ENCODE assay signal across 2 cellular contexts in genomic region chr2:240994161-240994896, GRCh38.
TF ChIP-seq lines count a peak whose summit lies in the region.

No MANE protein-coding gene starts in this region.

TF ChIP-seq in IMR-90, 13 proteins besides CTCF, POLR2A, EP300 and RAD21:
- no peak for TF ChIP-seq SMC3 (IDR thresholded peaks at IDR 0.05; ENCODE audit: low read depth, low read length)
TF ChIP-seq in IMR-90: peak in this region for 0.

TF ChIP-seq in GM23338, 12 proteins besides CTCF, POLR2A, EP300 and RAD21:
- TF ChIP-seq ZNF331 (CRISPR knock-in tag; IDR thresholded peaks at IDR 0.05; ENCODE audit: low read depth) (no peak), STAT1 (IDR thresholded peaks at IDR 0.05; ENCODE audit: unreplicated experiment) (no peak), EZH2 (IDR thresholded peaks at IDR 0.05; ENCODE audit: low read depth, unreplicated experiment) (no peak), ETS1 (IDR thresholded peaks at IDR 0.05) (no peak), EZH2phosphoT487 (IDR thresholded peaks at IDR 0.05; ENCODE audit: unreplicated experiment) (no peak), REST (IDR thresholded peaks at IDR 0.05; ENCODE audit: unreplicated experiment) (no peak), NANOG (IDR thresholded peaks at IDR 0.05; ENCODE audit: borderline replicate concordance) (no peak), POLR2AphosphoS5 (IDR thresholded peaks at IDR 0.05; ENCODE audit: low read depth) (no peak), CREB1 (CRISPR knock-in tag; IDR thresholded peaks at IDR 0.05; ENCODE audit: low read depth) (no peak), JUNB (IDR thresholded peaks at IDR 0.05; ENCODE audit: unreplicated experiment) (no peak)
- TF ChIP-seq, protein P1, sequence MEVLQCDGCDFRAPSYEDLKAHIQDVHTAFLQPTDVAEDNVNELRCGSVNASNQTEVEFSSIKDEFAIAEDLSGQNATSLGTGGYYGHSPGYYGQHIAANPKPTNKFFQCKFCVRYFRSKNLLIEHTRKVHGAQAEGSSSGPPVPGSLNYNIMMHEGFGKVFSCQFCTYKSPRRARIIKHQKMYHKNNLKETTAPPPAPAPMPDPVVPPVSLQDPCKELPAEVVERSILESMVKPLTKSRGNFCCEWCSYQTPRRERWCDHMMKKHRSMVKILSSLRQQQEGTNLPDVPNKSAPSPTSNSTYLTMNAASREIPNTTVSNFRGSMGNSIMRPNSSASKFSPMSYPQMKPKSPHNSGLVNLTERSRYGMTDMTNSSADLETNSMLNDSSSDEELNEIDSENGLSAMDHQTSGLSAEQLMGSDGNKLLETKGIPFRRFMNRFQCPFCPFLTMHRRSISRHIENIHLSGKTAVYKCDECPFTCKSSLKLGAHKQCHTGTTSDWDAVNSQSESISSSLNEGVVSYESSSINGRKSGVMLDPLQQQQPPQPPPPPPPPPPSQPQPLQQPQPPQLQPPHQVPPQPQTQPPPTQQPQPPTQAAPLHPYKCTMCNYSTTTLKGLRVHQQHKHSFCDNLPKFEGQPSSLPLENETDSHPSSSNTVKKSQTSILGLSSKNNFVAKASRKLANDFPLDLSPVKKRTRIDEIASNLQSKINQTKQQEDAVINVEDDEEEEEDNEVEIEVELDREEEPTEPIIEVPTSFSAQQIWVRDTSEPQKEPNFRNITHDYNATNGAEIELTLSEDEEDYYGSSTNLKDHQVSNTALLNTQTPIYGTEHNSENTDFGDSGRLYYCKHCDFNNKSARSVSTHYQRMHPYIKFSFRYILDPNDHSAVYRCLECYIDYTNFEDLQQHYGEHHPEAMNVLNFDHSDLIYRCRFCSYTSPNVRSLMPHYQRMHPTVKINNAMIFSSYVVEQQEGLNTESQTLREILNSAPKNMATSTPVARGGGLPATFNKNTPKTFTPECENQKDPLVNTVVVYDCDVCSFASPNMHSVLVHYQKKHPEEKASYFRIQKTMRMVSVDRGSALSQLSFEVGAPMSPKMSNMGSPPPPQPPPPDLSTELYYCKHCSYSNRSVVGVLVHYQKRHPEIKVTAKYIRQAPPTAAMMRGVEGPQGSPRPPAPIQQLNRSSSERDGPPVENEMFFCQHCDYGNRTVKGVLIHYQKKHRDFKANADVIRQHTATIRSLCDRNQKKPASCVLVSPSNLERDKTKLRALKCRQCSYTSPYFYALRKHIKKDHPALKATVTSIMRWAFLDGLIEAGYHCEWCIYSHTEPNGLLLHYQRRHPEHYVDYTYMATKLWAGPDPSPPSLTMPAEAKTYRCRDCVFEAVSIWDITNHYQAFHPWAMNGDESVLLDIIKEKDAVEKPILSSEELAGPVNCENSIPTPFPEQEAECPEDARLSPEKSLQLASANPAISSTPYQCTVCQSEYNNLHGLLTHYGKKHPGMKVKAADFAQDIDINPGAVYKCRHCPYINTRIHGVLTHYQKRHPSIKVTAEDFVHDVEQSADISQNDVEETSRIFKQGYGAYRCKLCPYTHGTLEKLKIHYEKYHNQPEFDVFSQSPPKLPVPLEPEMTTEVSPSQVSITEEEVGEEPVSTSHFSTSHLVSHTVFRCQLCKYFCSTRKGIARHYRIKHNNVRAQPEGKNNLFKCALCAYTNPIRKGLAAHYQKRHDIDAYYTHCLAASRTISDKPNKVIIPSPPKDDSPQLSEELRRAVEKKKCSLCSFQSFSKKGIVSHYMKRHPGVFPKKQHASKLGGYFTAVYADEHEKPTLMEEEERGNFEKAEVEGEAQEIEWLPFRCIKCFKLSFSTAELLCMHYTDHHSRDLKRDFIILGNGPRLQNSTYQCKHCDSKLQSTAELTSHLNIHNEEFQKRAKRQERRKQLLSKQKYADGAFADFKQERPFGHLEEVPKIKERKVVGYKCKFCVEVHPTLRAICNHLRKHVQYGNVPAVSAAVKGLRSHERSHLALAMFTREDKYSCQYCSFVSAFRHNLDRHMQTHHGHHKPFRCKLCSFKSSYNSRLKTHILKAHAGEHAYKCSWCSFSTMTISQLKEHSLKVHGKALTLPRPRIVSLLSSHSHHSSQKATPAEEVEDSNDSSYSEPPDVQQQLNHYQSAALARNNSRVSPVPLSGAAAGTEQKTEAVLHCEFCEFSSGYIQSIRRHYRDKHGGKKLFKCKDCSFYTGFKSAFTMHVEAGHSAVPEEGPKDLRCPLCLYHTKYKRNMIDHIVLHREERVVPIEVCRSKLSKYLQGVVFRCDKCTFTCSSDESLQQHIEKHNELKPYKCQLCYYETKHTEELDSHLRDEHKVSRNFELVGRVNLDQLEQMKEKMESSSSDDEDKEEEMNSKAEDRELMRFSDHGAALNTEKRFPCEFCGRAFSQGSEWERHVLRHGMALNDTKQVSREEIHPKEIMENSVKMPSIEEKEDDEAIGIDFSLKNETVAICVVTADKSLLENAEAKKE (CRISPR knock-in tag; IDR thresholded peaks at IDR 0.05) = no peak
